ENCODE assay signal across 8 cellular contexts in the genomic region with DNA sequence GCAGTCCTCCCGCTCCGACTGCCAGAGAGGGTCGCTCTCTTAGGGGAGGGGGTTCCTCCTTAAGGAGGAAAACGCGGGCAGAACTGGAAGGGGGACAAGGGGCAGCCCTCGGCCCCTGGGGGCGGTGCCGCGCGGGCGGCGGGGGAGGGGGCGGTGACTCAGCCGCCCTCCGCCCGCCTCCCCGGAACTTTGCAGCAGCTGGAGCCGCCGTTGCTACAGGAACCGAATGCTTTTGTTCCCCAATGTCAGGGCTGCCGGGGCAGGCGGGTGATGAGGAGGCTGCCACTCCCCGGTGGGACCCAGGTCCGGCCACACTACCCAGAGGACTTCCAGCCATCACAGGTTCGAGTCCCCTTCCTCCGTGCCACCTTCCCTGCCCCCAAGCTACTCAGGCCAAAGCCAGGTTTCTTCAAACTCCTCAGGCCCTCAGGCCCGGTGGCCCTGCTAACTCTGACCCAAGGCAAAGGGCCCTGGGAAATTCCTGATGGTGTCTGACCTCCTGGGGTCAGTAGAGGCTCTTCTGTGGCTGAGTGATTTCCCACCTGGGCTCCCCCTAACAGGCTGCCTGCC. TPM values are rescaled to one million over a fixed set of nuclear protein-coding genes. Genes with fewer than 3 reads are reported as not detected.
DNase-seq lines count a peak whose midpoint lies in the region; ATAC-seq and TF ChIP-seq lines count a peak whose summit lies in the region.

No MANE protein-coding gene starts in this region.

- no peaks in the 10 kb centered on the region for H3K9me3 ChIP-seq in endodermal cell (ENCODE audit: control insufficient read depth, low read length)
- H3K9me3 ChIP-seq in mucosa of descending colon = no peaks in the 10 kb centered on the region

- H3K4me3 ChIP-seq in endodermal cell (ENCODE audit: low read length) = peak overlapping the region; percentile 82
- H3K4me3 ChIP-seq in mucosa of descending colon = no peak overlapping the region

- peak; percentile 63 for DNase-seq in GM19240 (ENCODE audit: insufficient read length, low spot score)
- peak; percentile 85 for DNase-seq in NCI-H345 (lab: John Stamatoyannopoulos, UW)
- DNase-seq in activated CD8-positive, alpha-beta memory T cell treated with anti-CD3 and anti-CD28 coated beads, Interleukin-2, amount 10 ng/mL, durations not matched to agents 7 days and 5 days = peak; percentile 72
- DNase-seq in endodermal cell = peak; percentile 89
- peak in 2 of 3 donors; percentile 46 to 61 for DNase-seq in mucosa of descending colon
- DNase-seq in stimulated activated naive CD4-positive, alpha-beta T cell (lab: John Stamatoyannopoulos, UW) = peak; percentile 31 to 57 (median 53)
- no peak for DNase-seq in NK-92 treated with Interleukin-12 subunit alpha and Interleukin-12 subunit beta, amount 100 ng/mL, for 24 hours (lab: John Stamatoyannopoulos, UW)

- H3K36me3 Mint-ChIP-seq in activated CD8-positive, alpha-beta memory T cell treated with anti-CD3 and anti-CD28 coated beads, Interleukin-2, amount 10 ng/mL, durations not matched to agents 7 days and 5 days = no peaks in the 10 kb centered on the region
- H3K36me3 Mint-ChIP-seq in endodermal cell (ENCODE audit: low read depth) = no peaks in the 10 kb centered on the region

- H3K9me3 Mint-ChIP-seq in activated CD8-positive, alpha-beta memory T cell treated with anti-CD3 and anti-CD28 coated beads, Interleukin-2, amount 10 ng/mL, durations not matched to agents 7 days and 5 days (ENCODE audit: low read depth) = no peaks in the 10 kb centered on the region
- no peaks in the 10 kb centered on the region for H3K9me3 Mint-ChIP-seq in endodermal cell

- CTCF ChIA-PET in activated CD8-positive, alpha-beta memory T cell treated with anti-CD3 and anti-CD28 coated beads, Interleukin-2, amount 10 ng/mL, durations not matched to agents 7 days and 5 days (lab: Charles Lee) = interaction anchor here (0.7 to 5.0 kb wide), 7 partner anchors 10 to 116 kb away, joined by 3 to 26 read pairs (median 5); partner anchors contain the start of gene PEF1

- no peak for TF ChIP-seq CTCF in endodermal cell (conservative IDR thresholded peaks at IDR 0.05)
- no peak for TF ChIP-seq CTCF in mucosa of descending colon (IDR thresholded peaks at IDR 0.05)

- peak overlapping the region; percentile 79 for H3K27ac ChIP-seq in endodermal cell (ENCODE audit: low read depth, low read length)

- intact Hi-C loops in mucosa of descending colon (cut with DNase I, micrococcal nuclease) = no loop called here

- H3K36me3 ChIP-seq in endodermal cell (ENCODE audit: control insufficient read depth, insufficient read depth, low read length) (no peaks in the 10 kb centered on the region), mucosa of descending colon (ENCODE audit: low read depth) (no peaks in the 10 kb centered on the region)

- peaks cover 14% of the 10 kb centered on the region for H3K4me1 ChIP-seq in endodermal cell (ENCODE audit: control insufficient read depth, insufficient read depth, low read length)
- peaks cover 14% of the 10 kb centered on the region for H3K4me1 ChIP-seq in mucosa of descending colon (ENCODE audit: low read depth)

- H3K27ac Mint-ChIP-seq in activated CD8-positive, alpha-beta memory T cell treated with anti-CD3 and anti-CD28 coated beads, Interleukin-2, amount 10 ng/mL, durations not matched to agents 7 days and 5 days = no peak overlapping the region
- peak overlapping the region; percentile 26 for H3K27ac Mint-ChIP-seq in endodermal cell

- H3K9ac ChIP-seq in endodermal cell (ENCODE audit: extremely low read depth, low read length, poor library complexity, severe bottlenecking) = peak overlapping the region; percentile 68

- peaks cover 14% of the 10 kb centered on the region for H3K27me3 ChIP-seq in endodermal cell (ENCODE audit: control insufficient read depth, insufficient read depth, low read length, poor library complexity, severe bottlenecking)

- ATAC-seq in activated CD8-positive, alpha-beta memory T cell treated with anti-CD3 and anti-CD28 coated beads, Interleukin-2, amount 10 ng/mL, durations not matched to agents 7 days and 5 days = peak; percentile 45
- ATAC-seq in mucosa of descending colon (peak; percentile 65), HG03159 (IDR thresholded peaks at IDR 0.05; ENCODE audit: unreplicated experiment) (no peak)

- 0 to 1% methylated on average over 7 to 27 of the region's 27 CpGs for WGBS in endodermal cell (ENCODE audit: insufficient coverage in 1 of 2, insufficient read length in 1 of 2), 2 experiments

- H3K4me1 Mint-ChIP-seq in activated CD8-positive, alpha-beta memory T cell treated with anti-CD3 and anti-CD28 coated beads, Interleukin-2, amount 10 ng/mL, durations not matched to agents 7 days and 5 days = peaks cover 19% of the 10 kb centered on the region
- peaks cover 20% of the 10 kb centered on the region for H3K4me1 Mint-ChIP-seq in endodermal cell

- no peak overlapping the region for H3K4me3 Mint-ChIP-seq in activated CD8-positive, alpha-beta memory T cell treated with anti-CD3 and anti-CD28 coated beads, Interleukin-2, amount 10 ng/mL, durations not matched to agents 7 days and 5 days
- peak overlapping the region; percentile 59 for H3K4me3 Mint-ChIP-seq in endodermal cell

- peaks cover 48% of the 10 kb centered on the region for H3K27me3 Mint-ChIP-seq in activated CD8-positive, alpha-beta memory T cell treated with anti-CD3 and anti-CD28 coated beads, Interleukin-2, amount 10 ng/mL, durations not matched to agents 7 days and 5 days
- peaks cover 30% of the 10 kb centered on the region for H3K27me3 Mint-ChIP-seq in endodermal cell (ENCODE audit: insufficient read depth)

RNA-seq across cellular contexts. Expression of gene ADGRB2, which starts 3.2 kb away (rescaled TPM):
- total RNA-seq in activated CD8-positive, alpha-beta memory T cell treated with anti-CD3 and anti-CD28 coated beads, Interleukin-2, amount 10 ng/mL, durations not matched to agents 7 days and 5 days = 1 to 10 TPM in 1 of 2 experiments, under 1 TPM in 1; 0.07 to 1.3 TPM
- total RNA-seq in endodermal cell = 10 to 100 TPM; 13.1 to 22.7 TPM
- polyA plus RNA-seq in endodermal cell (2013, experiment 1 of 2) = 37.3 TPM
- 34.7 TPM for polyA plus RNA-seq in endodermal cell (2013, experiment 2 of 2)
- 1 to 10 TPM in 1 of 3 donors, under 1 TPM in 2; 0.55 to 3.8 (median 0.65) TPM for total RNA-seq in mucosa of descending colon

RNA-seq across cellular contexts. Expression of gene SPOCD1, which starts 54.8 kb away (rescaled TPM):
- total RNA-seq in activated CD8-positive, alpha-beta memory T cell treated with anti-CD3 and anti-CD28 coated beads, Interleukin-2, amount 10 ng/mL, durations not matched to agents 7 days and 5 days = not detected
- total RNA-seq in endodermal cell = 1 to 10 TPM; 2.0 to 3.1 TPM
- polyA plus RNA-seq in endodermal cell (2013, experiment 1 of 2) = 1.00 TPM
- 1.4 TPM for polyA plus RNA-seq in endodermal cell (2013, experiment 2 of 2)
- total RNA-seq in mucosa of descending colon = under 1 TPM in 1 of 3 donors, not detected in 2; 0.99 TPM

RNA-seq across cellular contexts. Expression of gene COL16A1, which starts 57.2 kb away (rescaled TPM):
- total RNA-seq in activated CD8-positive, alpha-beta memory T cell treated with anti-CD3 and anti-CD28 coated beads, Interleukin-2, amount 10 ng/mL, durations not matched to agents 7 days and 5 days = not detected
- total RNA-seq in endodermal cell (1 to 10 TPM; 7.4 to 9.9 TPM), mucosa of descending colon (10 to 100 TPM; 11.2 to 62.9 (median 19.3) TPM)
- 3.6 TPM for polyA plus RNA-seq in endodermal cell (2013, experiment 1 of 2)
- 2.7 TPM for polyA plus RNA-seq in endodermal cell (2013, experiment 2 of 2)

Comparison
In these comparisons a context has a peak if more than half of its experiments do, and no peak if none do; other contexts are left out.
1. RNA of gene COL16A1, which starts 57.2 kb away (total RNA-seq): 11.2 to 62.9 TPM in mucosa of descending colon and 7.4 to 9.9 TPM in endodermal cell; not detected in activated CD8-positive, alpha-beta memory T cell treated with anti-CD3 and anti-CD28 coated beads, Interleukin-2, amount 10 ng/mL, durations not matched to agents 7 days and 5 days; every median in the first group is over 4 times any median in the second.